ENCODE assay signal across 17 cellular contexts in genomic region chr5:93676707-93677106, GRCh38.
DNase-seq lines count a peak whose midpoint lies in the region; ATAC-seq, FAIRE-seq and TF ChIP-seq lines count a peak whose summit lies in the region.
"Had no signal": no experiment of that assay in that cellular context is flagged by ENCODE, and none has a peak within 500 bp of the region (broad histone marks: within the 10 kb centered on the region; RNA-seq: fewer than 3 reads in every experiment).

No MANE protein-coding gene starts in this region.

- CTCF ChIA-PET in A549 (lab: Yijun Ruan, JAX): no interaction called here
- CTCF ChIA-PET in WTC11 (lab: Charles Lee): interaction anchor here (1.6 kb wide), 1 partner anchor 124 kb away, joined by 4 read pairs; no protein-coding TSS in a partner anchor

- POLR2A ChIA-PET in A549 (lab: Yijun Ruan, JAX): no interaction called here
- POLR2A ChIA-PET in WTC11 (lab: Charles Lee): no interaction called here

- H3K36me3 Mint-ChIP-seq in WTC11: no peaks in the 10 kb centered on the region
- peaks cover 3% of the 10 kb centered on the region for H3K36me3 Mint-ChIP-seq in effector memory CD8-positive, alpha-beta T cell (ENCODE audit: insufficient read depth)
- H3K36me3 Mint-ChIP-seq in stimulated activated effector memory CD8-positive, alpha-beta T cell treated with anti-CD3 and anti-CD28 coated beads, Interleukin-12 subunit alpha, Interleukin-12 subunit beta, amount 100 ng/mL, for 72 hours: no peaks in the 10 kb centered on the region

- 0 out of 2 replicates have a peak overlapping the region, but pooled peaks have one; percentile 65 for H3K27ac Mint-ChIP-seq in WTC11
- no peak overlapping the region for H3K27ac Mint-ChIP-seq in effector memory CD8-positive, alpha-beta T cell
- H3K27ac Mint-ChIP-seq in stimulated activated effector memory CD8-positive, alpha-beta T cell treated with anti-CD3 and anti-CD28 coated beads, Interleukin-12 subunit alpha, Interleukin-12 subunit beta, amount 100 ng/mL, for 72 hours: no peak overlapping the region
- H3K27ac Mint-ChIP-seq: B cell had no signal

- no peak overlapping the region for H3K27ac ChIP-seq in A549
- H3K27ac ChIP-seq: gastroesophageal sphincter, neutrophil, right lobe of liver, suprapubic skin had no signal

- no peaks in the 10 kb centered on the region for H3K9me3 Mint-ChIP-seq in WTC11
- no peaks in the 10 kb centered on the region for H3K9me3 Mint-ChIP-seq in effector memory CD8-positive, alpha-beta T cell
- no peaks in the 10 kb centered on the region for H3K9me3 Mint-ChIP-seq in stimulated activated effector memory CD8-positive, alpha-beta T cell treated with anti-CD3 and anti-CD28 coated beads, Interleukin-12 subunit alpha, Interleukin-12 subunit beta, amount 100 ng/mL, for 72 hours

- H3K4me2 ChIP-seq in A549: no peak overlapping the region

- H3K4me1 Mint-ChIP-seq in WTC11: peaks cover 28% of the 10 kb centered on the region
- peaks cover 0 to 6% of the 10 kb centered on the region in 2 donors for H3K4me1 Mint-ChIP-seq in effector memory CD8-positive, alpha-beta T cell (ENCODE audit: low read depth in 2 of 2)
- no peaks in the 10 kb centered on the region for H3K4me1 Mint-ChIP-seq in stimulated activated effector memory CD8-positive, alpha-beta T cell treated with anti-CD3 and anti-CD28 coated beads, Interleukin-12 subunit alpha, Interleukin-12 subunit beta, amount 100 ng/mL, for 72 hours

- no peak for ATAC-seq in A549
- ATAC-seq in GM18868 (IDR thresholded peaks at IDR 0.05; ENCODE audit: unreplicated experiment): peak; percentile 67
- no peak for ATAC-seq in WTC11
- ATAC-seq in effector memory CD8-positive, alpha-beta T cell (replicated peaks): no peak
- ATAC-seq in stimulated activated effector memory CD8-positive, alpha-beta T cell treated with anti-CD3 and anti-CD28 coated beads, Interleukin-12 subunit alpha, Interleukin-12 subunit beta, amount 100 ng/mL, for 72 hours: no peak
- ATAC-seq: activated CD4-positive, CD25-positive, alpha-beta regulatory T cell treated with anti-CD3 and anti-CD28 coated beads, Interleukin-2, amount 50 U/mL, for 24 hours; gastroesophageal sphincter had no signal

- no peak for TF ChIP-seq CTCF in A549 (IDR thresholded peaks at IDR 0.05)
- no peak for TF ChIP-seq CTCF in WTC11 (IDR thresholded peaks at IDR 0.05)

- H3K9me3 ChIP-seq in A549: no peaks in the 10 kb centered on the region
- H3K9me3 ChIP-seq: gastroesophageal sphincter, neutrophil, right lobe of liver, suprapubic skin had no signal

- H3K27me3 Mint-ChIP-seq in WTC11 (ENCODE audit: low read depth): no peaks in the 10 kb centered on the region
- no peaks in the 10 kb centered on the region for H3K27me3 Mint-ChIP-seq in effector memory CD8-positive, alpha-beta T cell
- H3K27me3 Mint-ChIP-seq: B cell had no signal

- TF ChIP-seq EP300 in A549 (IDR thresholded peaks at IDR 0.05): no peak

- no peak for TF ChIP-seq POLR2A in A549 (IDR thresholded peaks at IDR 0.05; ENCODE audit: low read length)

- H3K4me3 Mint-ChIP-seq in WTC11: 0 out of 2 replicates have a peak overlapping the region, but pooled peaks have one; percentile 10
- no peak overlapping the region for H3K4me3 Mint-ChIP-seq in effector memory CD8-positive, alpha-beta T cell
- H3K4me3 Mint-ChIP-seq in stimulated activated effector memory CD8-positive, alpha-beta T cell treated with anti-CD3 and anti-CD28 coated beads, Interleukin-12 subunit alpha, Interleukin-12 subunit beta, amount 100 ng/mL, for 72 hours: no peak overlapping the region
- H3K4me3 Mint-ChIP-seq: B cell had no signal

- H3K4me1 ChIP-seq in A549: no peaks in the 10 kb centered on the region

- peak; percentile 28 for FAIRE-seq in A549 (lab: Jason Lieb, UNC)
- peak; percentile 43 for FAIRE-seq in islet of Langerhans (lab: Jason Lieb, UNC)

- no peak for TF ChIP-seq RAD21 in A549 (conservative IDR thresholded peaks at IDR 0.05 in 1 of 2, IDR thresholded peaks at IDR 0.05 in 1 of 2)

- DNase-seq in A549 (ENCODE audit: low read depth in 1 of 2, low spot score in 1 of 2): no peak
- no peak for DNase-seq in WTC11 (ENCODE audit: low spot score)
- no peak for DNase-seq in DMS153 (lab: John Stamatoyannopoulos, UW)
- DNase-seq in effector memory CD8-positive, alpha-beta T cell: no peak
- DNase-seq in stimulated activated effector memory CD8-positive, alpha-beta T cell treated with anti-CD3 and anti-CD28 coated beads, Interleukin-12 subunit alpha, Interleukin-12 subunit beta, amount 100 ng/mL, for 72 hours (ENCODE audit: low spot score in 2 of 2): no peak
- no peak for DNase-seq in 8988T
- DNase-seq: NCI-H1436 treated with DMSO at 0.1 percent for 48 hours; right lobe of liver; SIG-M5; stimulated activated CD4-positive, alpha-beta T cell treated with anti-CD3 and anti-CD28 coated beads, Interleukin-2, amount 100 ng/mL, for 48 hours had no signal

- no peak overlapping the region for H3K4me3 ChIP-seq in A549
- H3K4me3 ChIP-seq: gastroesophageal sphincter, right lobe of liver, suprapubic skin had no signal

- 86% methylated on average over 5 of the region's 5 CpGs for WGBS in A549 (ENCODE audit: missing lambda C conversion rate)

TF ChIP-seq in A549, 52 proteins besides CTCF, POLR2A, EP300 and RAD21:
- TF ChIP-seq, protein P1, sequence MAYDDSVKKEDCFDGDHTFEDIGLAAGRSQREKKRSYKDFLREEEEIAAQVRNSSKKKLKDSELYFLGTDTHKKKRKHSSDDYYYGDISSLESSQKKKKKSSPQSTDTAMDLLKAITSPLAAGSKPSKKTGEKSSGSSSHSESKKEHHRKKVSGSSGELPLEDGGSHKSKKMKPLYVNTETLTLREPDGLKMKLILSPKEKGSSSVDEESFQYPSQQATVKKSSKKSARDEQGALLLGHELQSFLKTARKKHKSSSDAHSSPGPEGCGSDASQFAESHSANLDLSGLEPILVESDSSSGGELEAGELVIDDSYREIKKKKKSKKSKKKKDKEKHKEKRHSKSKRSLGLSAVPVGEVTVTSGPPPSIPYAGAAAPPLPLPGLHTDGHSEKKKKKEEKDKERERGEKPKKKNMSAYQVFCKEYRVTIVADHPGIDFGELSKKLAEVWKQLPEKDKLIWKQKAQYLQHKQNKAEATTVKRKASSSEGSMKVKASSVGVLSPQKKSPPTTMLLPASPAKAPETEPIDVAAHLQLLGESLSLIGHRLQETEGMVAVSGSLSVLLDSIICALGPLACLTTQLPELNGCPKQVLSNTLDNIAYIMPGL (CRISPR knock-in tag; IDR thresholded peaks at IDR 0.05; ENCODE audit: borderline replicate concordance): no peak
- no peak for TF ChIP-seq HOXA7 (CRISPR knock-in tag; IDR thresholded peaks at IDR 0.05)
- no peak for TF ChIP-seq CHD4 (IDR thresholded peaks at IDR 0.05; ENCODE audit: borderline replicate concordance)
- TF ChIP-seq ZNF302 (CRISPR knock-in tag; IDR thresholded peaks at IDR 0.05): no peak
- TF ChIP-seq KDM5A (IDR thresholded peaks at IDR 0.05): no peak
- TF ChIP-seq RNF2 (IDR thresholded peaks at IDR 0.05; ENCODE audit: borderline replicate concordance, low read depth): no peak
- no peak for TF ChIP-seq HOXB13 (CRISPR knock-in tag; IDR thresholded peaks at IDR 0.05; ENCODE audit: low read depth)
TF ChIP-seq in A549: peak in this region for 0.

TF ChIP-seq in WTC11, 78 proteins besides CTCF, POLR2A, EP300 and RAD21:
- no peak for TF ChIP-seq MXD4 (CRISPR knock-in tag; IDR thresholded peaks at IDR 0.05; ENCODE audit: borderline replicate concordance)
- TF ChIP-seq MLX (CRISPR knock-in tag; IDR thresholded peaks at IDR 0.05): no peak
- TF ChIP-seq, protein P2, sequence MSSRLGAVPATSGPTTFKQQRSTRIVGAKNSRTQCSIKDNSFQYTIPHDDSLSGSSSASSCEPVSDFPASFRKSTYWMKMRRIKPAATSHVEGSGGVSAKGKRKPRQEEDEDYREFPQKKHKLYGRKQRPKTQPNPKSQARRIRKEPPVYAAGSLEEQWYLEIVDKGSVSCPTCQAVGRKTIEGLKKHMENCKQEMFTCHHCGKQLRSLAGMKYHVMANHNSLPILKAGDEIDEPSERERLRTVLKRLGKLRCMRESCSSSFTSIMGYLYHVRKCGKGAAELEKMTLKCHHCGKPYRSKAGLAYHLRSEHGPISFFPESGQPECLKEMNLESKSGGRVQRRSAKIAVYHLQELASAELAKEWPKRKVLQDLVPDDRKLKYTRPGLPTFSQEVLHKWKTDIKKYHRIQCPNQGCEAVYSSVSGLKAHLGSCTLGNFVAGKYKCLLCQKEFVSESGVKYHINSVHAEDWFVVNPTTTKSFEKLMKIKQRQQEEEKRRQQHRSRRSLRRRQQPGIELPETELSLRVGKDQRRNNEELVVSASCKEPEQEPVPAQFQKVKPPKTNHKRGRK (CRISPR knock-in tag; IDR thresholded peaks at IDR 0.05; ENCODE audit: borderline replicate concordance): no peak
- no peak for TF ChIP-seq SMAD4 (CRISPR knock-in tag; IDR thresholded peaks at IDR 0.05)
- no peak for TF ChIP-seq ZNF671 (CRISPR knock-in tag; IDR thresholded peaks at IDR 0.05)
- TF ChIP-seq ESRRA (CRISPR knock-in tag; IDR thresholded peaks at IDR 0.05; ENCODE audit: borderline replicate concordance): no peak
- TF ChIP-seq, protein P3, sequence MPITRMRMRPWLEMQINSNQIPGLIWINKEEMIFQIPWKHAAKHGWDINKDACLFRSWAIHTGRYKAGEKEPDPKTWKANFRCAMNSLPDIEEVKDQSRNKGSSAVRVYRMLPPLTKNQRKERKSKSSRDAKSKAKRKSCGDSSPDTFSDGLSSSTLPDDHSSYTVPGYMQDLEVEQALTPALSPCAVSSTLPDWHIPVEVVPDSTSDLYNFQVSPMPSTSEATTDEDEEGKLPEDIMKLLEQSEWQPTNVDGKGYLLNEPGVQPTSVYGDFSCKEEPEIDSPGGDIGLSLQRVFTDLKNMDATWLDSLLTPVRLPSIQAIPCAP (CRISPR knock-in tag; IDR thresholded peaks at IDR 0.05): no peak
